1 cellular context compared by ENCODE assay signal in the genomic region with DNA sequence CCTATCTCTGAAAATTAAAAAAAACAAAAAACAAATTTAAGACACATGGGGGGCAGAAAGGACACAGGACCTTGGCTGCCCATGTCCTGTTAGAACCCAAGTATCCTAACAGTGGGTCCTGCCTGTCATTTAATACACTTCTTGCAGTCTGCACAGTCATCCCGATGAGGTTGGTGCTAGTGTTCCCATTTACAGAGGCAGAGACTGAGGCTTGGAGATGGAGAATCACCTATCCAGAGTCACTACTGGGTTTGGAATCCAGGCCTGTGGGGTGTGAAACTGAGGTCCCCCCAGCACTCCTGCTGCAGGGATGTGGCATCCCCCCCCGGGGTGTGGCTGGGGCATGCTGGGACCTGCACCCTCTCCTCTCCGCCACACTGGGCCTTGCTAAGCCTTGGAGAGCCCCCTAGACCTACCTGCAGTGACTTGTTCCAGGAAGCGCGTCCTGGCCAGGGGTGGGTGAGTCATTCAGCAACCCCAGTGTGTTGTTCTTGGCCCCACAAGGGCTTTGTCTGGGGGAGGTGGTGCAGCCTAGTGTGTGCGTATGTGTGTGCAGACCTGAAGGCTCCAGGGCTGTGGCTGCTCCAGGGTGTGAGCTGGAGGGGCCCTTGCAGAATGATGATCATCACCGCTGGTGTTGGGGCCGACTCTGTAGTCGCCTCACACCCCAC.
TF ChIP-seq lines count a peak whose summit lies in the region.

No MANE protein-coding gene starts in this region.

TF ChIP-seq in SK-N-SH, 30 proteins besides CTCF, POLR2A, EP300 and RAD21 (continued from another document):
- TF ChIP-seq, protein P1, sequence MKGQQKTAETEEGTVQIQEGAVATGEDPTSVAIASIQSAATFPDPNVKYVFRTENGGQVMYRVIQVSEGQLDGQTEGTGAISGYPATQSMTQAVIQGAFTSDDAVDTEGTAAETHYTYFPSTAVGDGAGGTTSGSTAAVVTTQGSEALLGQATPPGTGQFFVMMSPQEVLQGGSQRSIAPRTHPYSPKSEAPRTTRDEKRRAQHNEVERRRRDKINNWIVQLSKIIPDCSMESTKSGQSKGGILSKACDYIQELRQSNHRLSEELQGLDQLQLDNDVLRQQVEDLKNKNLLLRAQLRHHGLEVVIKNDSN (IDR thresholded peaks at IDR 0.05; ENCODE audit: borderline replicate concordance, low read depth): no peak
- no peak for TF ChIP-seq MEF2A (IDR thresholded peaks at IDR 0.05; ENCODE audit: borderline replicate concordance, low read depth)
- TF ChIP-seq, protein P2, sequence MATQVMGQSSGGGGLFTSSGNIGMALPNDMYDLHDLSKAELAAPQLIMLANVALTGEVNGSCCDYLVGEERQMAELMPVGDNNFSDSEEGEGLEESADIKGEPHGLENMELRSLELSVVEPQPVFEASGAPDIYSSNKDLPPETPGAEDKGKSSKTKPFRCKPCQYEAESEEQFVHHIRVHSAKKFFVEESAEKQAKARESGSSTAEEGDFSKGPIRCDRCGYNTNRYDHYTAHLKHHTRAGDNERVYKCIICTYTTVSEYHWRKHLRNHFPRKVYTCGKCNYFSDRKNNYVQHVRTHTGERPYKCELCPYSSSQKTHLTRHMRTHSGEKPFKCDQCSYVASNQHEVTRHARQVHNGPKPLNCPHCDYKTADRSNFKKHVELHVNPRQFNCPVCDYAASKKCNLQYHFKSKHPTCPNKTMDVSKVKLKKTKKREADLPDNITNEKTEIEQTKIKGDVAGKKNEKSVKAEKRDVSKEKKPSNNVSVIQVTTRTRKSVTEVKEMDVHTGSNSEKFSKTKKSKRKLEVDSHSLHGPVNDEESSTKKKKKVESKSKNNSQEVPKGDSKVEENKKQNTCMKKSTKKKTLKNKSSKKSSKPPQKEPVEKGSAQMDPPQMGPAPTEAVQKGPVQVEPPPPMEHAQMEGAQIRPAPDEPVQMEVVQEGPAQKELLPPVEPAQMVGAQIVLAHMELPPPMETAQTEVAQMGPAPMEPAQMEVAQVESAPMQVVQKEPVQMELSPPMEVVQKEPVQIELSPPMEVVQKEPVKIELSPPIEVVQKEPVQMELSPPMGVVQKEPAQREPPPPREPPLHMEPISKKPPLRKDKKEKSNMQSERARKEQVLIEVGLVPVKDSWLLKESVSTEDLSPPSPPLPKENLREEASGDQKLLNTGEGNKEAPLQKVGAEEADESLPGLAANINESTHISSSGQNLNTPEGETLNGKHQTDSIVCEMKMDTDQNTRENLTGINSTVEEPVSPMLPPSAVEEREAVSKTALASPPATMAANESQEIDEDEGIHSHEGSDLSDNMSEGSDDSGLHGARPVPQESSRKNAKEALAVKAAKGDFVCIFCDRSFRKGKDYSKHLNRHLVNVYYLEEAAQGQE (IDR thresholded peaks at IDR 0.05; ENCODE audit: low read depth, low read length): no peak
- no peak for TF ChIP-seq CHD2 (IDR thresholded peaks at IDR 0.05; ENCODE audit: low read length, partially characterized antibody)
- TF ChIP-seq TAF1 (IDR thresholded peaks at IDR 0.05; ENCODE audit: borderline replicate concordance, low read depth, low read length): no peak
- TF ChIP-seq JUND (IDR thresholded peaks at IDR 0.05): peak; percentile 53
- 0 out of 2 replicates have a peak, but pooled peaks have one; percentile 22 for TF ChIP-seq TCF12 (IDR thresholded peaks at IDR 0.05)
- TF ChIP-seq FOXJ3 (CRISPR knock-in tag; IDR thresholded peaks at IDR 0.05): no peak
